9 cellular contexts compared by ENCODE assay signal in the genomic region with DNA sequence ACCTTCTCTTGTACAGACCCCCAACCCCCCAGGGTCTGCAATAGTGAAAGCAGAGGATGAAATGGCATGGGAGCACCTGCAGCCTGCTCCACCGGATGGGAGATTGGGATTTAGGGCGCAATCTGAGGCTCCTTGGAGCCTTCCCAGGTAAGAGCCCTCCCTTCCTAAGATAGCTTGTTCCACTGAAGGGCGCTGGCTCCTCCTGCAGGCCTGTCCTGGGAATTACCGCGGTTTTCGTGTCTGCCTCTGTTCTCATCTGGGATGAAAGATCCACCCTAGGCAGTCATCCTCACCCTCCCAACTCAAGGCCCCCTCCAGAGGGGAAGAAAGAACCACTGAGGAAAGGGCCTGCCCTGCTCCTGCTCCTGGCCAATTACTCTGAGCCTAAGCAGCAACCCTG.
DNase-seq lines count a peak whose midpoint lies in the region; ATAC-seq, FAIRE-seq and TF ChIP-seq lines count a peak whose summit lies in the region.
"Had no signal": no experiment of that assay in that cellular context is flagged by ENCODE, and none has a peak within 500 bp of the region (broad histone marks: within the 10 kb centered on the region; RNA-seq: fewer than 3 reads in every experiment).

No MANE protein-coding gene starts in this region.

- no peak overlapping the region for H3K4me2 ChIP-seq in endothelial cell of umbilical vein (ENCODE audit: insufficient read depth, low read length)

- no peaks in the 10 kb centered on the region for H3K79me2 ChIP-seq in endothelial cell of umbilical vein (ENCODE audit: control insufficient read depth, insufficient read depth, low read length)

- H3K27ac ChIP-seq in endothelial cell of umbilical vein (ENCODE audit: insufficient read depth, low read depth, low read length), result no peak overlapping the region
- H3K27ac ChIP-seq: ovary had no signal

- intact Hi-C loops in endothelial cell of umbilical vein (cut with micrococcal nuclease), result loop anchor here (10.0 kb wide), 1 partner anchor 871 kb away; no protein-coding TSS in a partner anchor

- no peaks in the 10 kb centered on the region for H3K36me3 ChIP-seq in endothelial cell of umbilical vein (ENCODE audit: control insufficient read depth in 2 of 2, extremely low read depth in 1 of 2, insufficient read depth in 2 of 2, low read length in 2 of 2)
- H3K36me3 ChIP-seq: ovary had no signal

- H4K20me1 ChIP-seq in endothelial cell of umbilical vein (replicated peaks; ENCODE audit: control insufficient read depth, extremely low read depth, insufficient read depth, low read length), result no peaks in the 10 kb centered on the region

- no peaks in the 10 kb centered on the region for H3K4me1 Mint-ChIP-seq in activated CD4-positive, alpha-beta T cell treated with anti-CD3 and anti-CD28 coated beads, Interleukin-2, amount 10 ng/mL, durations not matched to agents 7 days and 5 days

- no peaks in the 10 kb centered on the region for H3K36me3 Mint-ChIP-seq in activated CD4-positive, alpha-beta T cell treated with anti-CD3 and anti-CD28 coated beads, Interleukin-2, amount 10 ng/mL, durations not matched to agents 7 days and 5 days (ENCODE audit: low read depth)

- FAIRE-seq in endothelial cell of umbilical vein (lab: Jason Lieb, UNC), result peak; percentile 44

- H3K27me3 ChIP-seq in endothelial cell of umbilical vein (ENCODE audit: control insufficient read depth in 2 of 2, insufficient read depth in 2 of 2, low read length in 2 of 2), result no peaks in the 10 kb centered on the region
- H3K27me3 ChIP-seq: ovary had no signal

- no peak overlapping the region for H3K4me3 ChIP-seq in endothelial cell of umbilical vein (replicated peaks in 1 of 3; ENCODE audit: insufficient read depth in 1 of 3, low read depth in 1 of 3, low read length in 3 of 3)
- H3K4me3 ChIP-seq: ovary had no signal

- no peak overlapping the region for H3K27ac Mint-ChIP-seq in activated CD4-positive, alpha-beta T cell treated with anti-CD3 and anti-CD28 coated beads, Interleukin-2, amount 10 ng/mL, durations not matched to agents 7 days and 5 days

- H2AFZ ChIP-seq in endothelial cell of umbilical vein (ENCODE audit: low read depth, low read length), result no peak overlapping the region

- peak; percentile 45 for ATAC-seq in HG02798 (IDR thresholded peaks at IDR 0.05; ENCODE audit: poor library complexity, unreplicated experiment)
- no peak for ATAC-seq in HG03432 (IDR thresholded peaks at IDR 0.05; ENCODE audit: unreplicated experiment)
- ATAC-seq in GM18873 (IDR thresholded peaks at IDR 0.05; ENCODE audit: low FRiP score, unreplicated experiment), result no peak

- H3K9me1 ChIP-seq in endothelial cell of umbilical vein (replicated peaks; ENCODE audit: control insufficient read depth, extremely low read depth, insufficient read depth, low read length), result no peaks in the 10 kb centered on the region

- peak; percentile 17 to 55 for TF ChIP-seq CTCF in endothelial cell of umbilical vein (IDR thresholded peaks at IDR 0.05; ENCODE audit: extremely low read depth in 1 of 2, insufficient read depth in 1 of 2, low read depth in 1 of 2, low read length in 2 of 2)

- H3K4me3 Mint-ChIP-seq in activated CD4-positive, alpha-beta T cell treated with anti-CD3 and anti-CD28 coated beads, Interleukin-2, amount 10 ng/mL, durations not matched to agents 7 days and 5 days, result no peak overlapping the region

- no TSS peak for BruUV-seq in endothelial cell of umbilical vein (replicated peaks; lab: Mats Ljungman, UMichigan)

- no peaks in the 10 kb centered on the region for H3K9me3 Mint-ChIP-seq in activated CD4-positive, alpha-beta T cell treated with anti-CD3 and anti-CD28 coated beads, Interleukin-2, amount 10 ng/mL, durations not matched to agents 7 days and 5 days

- peak; percentile 13 for DNase-seq in activated CD4-positive, alpha-beta T cell treated with anti-CD3 and anti-CD28 coated beads, Interleukin-2, amount 10 ng/mL, durations not matched to agents 7 days and 5 days
- no peak for DNase-seq in activated CD4-positive, alpha-beta T cell treated with anti-CD3 and anti-CD28 coated beads, Interleukin-2, amount 50 U/mL, for 4 hours
- DNase-seq in NCI-H82 treated with DMSO at 0.1 percent for 48 hours (lab: John Stamatoyannopoulos, UW; ENCODE audit: unreplicated experiment), result peak; percentile 49
- peak; percentile 3 for DNase-seq in endothelial cell of umbilical vein (ENCODE audit: low read depth, low spot score)
- DNase-seq in pons (ENCODE audit: low spot score), result peak; percentile 31

- H3K9me3 ChIP-seq in endothelial cell of umbilical vein (replicated peaks; ENCODE audit: control insufficient read depth, insufficient read depth, low read length), result no peaks in the 10 kb centered on the region
- H3K9me3 ChIP-seq: ovary had no signal

- dilution Hi-C loops in endothelial cell of umbilical vein (cut with MboI; ENCODE audit: extremely low pct_ligation_motif_present, low sequenced_read_pairs), result no loop called here

- CTCF ChIA-PET in activated CD4-positive, alpha-beta T cell treated with anti-CD3 and anti-CD28 coated beads, Interleukin-2, amount 10 ng/mL, durations not matched to agents 7 days and 5 days (lab: Charles Lee), result interaction anchor here (0.6 kb wide), 1 partner anchor 102 kb away, joined by 4 read pairs; no protein-coding TSS in a partner anchor
- CTCF ChIA-PET in endothelial cell of umbilical vein (lab: Charles Lee), result no interaction called here

- no peaks in the 10 kb centered on the region for H3K4me1 ChIP-seq in endothelial cell of umbilical vein (ENCODE audit: control insufficient read depth, extremely low read depth, insufficient read depth, low read length)

- POLR2A ChIA-PET in activated CD4-positive, alpha-beta T cell treated with anti-CD3 and anti-CD28 coated beads, Interleukin-2, amount 10 ng/mL, durations not matched to agents 7 days and 5 days (lab: Charles Lee), result interaction anchor here (0.6 kb wide), 1 partner anchor 412 kb away, joined by 4 read pairs; no protein-coding TSS in a partner anchor
- POLR2A ChIA-PET in endothelial cell of umbilical vein (lab: Charles Lee), result no interaction called here

- no peaks in the 10 kb centered on the region for H3K27me3 Mint-ChIP-seq in activated CD4-positive, alpha-beta T cell treated with anti-CD3 and anti-CD28 coated beads, Interleukin-2, amount 10 ng/mL, durations not matched to agents 7 days and 5 days

- no peak for TF ChIP-seq POLR2A in endothelial cell of umbilical vein (IDR thresholded peaks at IDR 0.05; ENCODE audit: low read depth, low read length)

- H3K9ac ChIP-seq in endothelial cell of umbilical vein (replicated peaks; ENCODE audit: extremely low read depth, insufficient read depth, low read length), result no peak overlapping the region

TF ChIP-seq in endothelial cell of umbilical vein, 7 proteins besides CTCF, POLR2A, EP300 and RAD21:
- TF ChIP-seq, protein P1, sequence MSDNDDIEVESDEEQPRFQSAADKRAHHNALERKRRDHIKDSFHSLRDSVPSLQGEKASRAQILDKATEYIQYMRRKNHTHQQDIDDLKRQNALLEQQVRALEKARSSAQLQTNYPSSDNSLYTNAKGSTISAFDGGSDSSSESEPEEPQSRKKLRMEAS (IDR thresholded peaks at IDR 0.05; ENCODE audit: insufficient read depth, insufficient read length), result no peak
- TF ChIP-seq FOS (IDR thresholded peaks at IDR 0.05; ENCODE audit: borderline replicate concordance, insufficient read depth, low read length) (no peak), POLR2AphosphoS5 (IDR thresholded peaks at IDR 0.05; ENCODE audit: insufficient read depth, low read depth, low read length) (no peak), JUN (IDR thresholded peaks at IDR 0.05; ENCODE audit: borderline replicate concordance, insufficient read depth, insufficient read length, low read depth) (no peak), EZH2 (IDR thresholded peaks at IDR 0.05; ENCODE audit: borderline replicate concordance, low read depth, low read length, severe bottlenecking) (no peak), GATA2 (IDR thresholded peaks at IDR 0.05; ENCODE audit: insufficient read depth, insufficient read length, low read depth, low read length) (no peak), MYC (IDR thresholded peaks at IDR 0.05; ENCODE audit: low read depth, low read length) (no peak)
TF ChIP-seq in endothelial cell of umbilical vein: peak in this region for 0.

Comparison
In these comparisons a context has a peak if more than half of its experiments do, and no peak if none do; other contexts are left out.
1. DNase-seq: peak in activated CD4-positive, alpha-beta T cell treated with anti-CD3 and anti-CD28 coated beads, Interleukin-2, amount 10 ng/mL, durations not matched to agents 7 days and 5 days (single experiment), NCI-H82 treated with DMSO at 0.1 percent for 48 hours (single experiment), endothelial cell of umbilical vein (single experiment) and pons (single experiment); none in activated CD4-positive, alpha-beta T cell treated with anti-CD3 and anti-CD28 coated beads, Interleukin-2, amount 50 U/mL, for 4 hours (0 of 2).